Comparison of ENCODE assay signal across 1 cellular context in the genomic region with DNA sequence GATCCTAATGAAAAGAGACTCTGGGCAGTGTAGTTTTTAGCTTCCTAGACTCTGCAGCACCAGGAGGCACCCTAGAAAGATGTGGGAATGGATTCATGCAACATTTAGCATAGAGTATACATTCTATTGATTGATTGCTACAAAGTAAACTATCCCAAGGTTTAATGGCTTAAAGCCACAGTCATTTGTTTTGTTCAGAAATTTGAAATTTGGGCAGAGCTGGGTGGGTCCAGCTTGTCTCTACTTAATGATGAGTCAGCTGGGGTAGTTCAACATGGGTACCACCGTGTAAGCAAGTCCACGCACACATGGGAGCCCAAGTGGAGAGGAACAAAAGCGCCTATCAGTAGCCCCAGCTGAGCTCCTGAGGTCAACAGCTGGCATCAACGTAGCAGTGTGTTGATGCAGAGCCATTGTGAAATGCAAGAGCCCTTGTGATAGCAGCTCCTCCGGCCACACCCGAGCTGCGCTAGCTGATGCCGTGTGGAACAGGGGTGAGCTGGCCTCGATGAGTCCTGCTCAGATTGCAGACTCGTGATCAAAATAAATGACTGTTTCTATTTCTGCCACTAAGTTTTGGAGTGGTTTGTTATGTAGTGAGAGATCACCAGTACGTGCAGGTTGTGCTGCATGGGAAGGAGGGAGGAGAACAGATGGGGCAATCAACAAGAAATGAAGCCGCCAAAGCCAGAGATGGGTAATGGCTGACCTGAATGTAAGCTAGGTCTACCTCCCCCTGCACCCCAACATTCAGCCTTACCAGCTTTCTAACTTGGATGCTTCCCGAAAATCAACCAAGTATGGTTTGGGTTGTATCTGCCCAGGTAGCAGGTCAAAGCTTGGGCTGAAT.
A peak's percentile ranks its signal among the peaks of the same experiment; 100 is the strongest.
TF ChIP-seq lines count a peak whose summit lies in the region.

No MANE protein-coding gene starts in this region.

TF ChIP-seq in HepG2, 621 proteins besides CTCF, POLR2A, EP300 and RAD21:
- TF ChIP-seq CEBPB (IDR thresholded peaks at IDR 0.05; ENCODE audit: borderline replicate concordance, low read depth, low read length): no peak
- TF ChIP-seq PHB2 (IDR thresholded peaks at IDR 0.05; ENCODE audit: partially characterized antibody): no peak
- TF ChIP-seq NCOA5 (CRISPR knock-in tag; IDR thresholded peaks at IDR 0.05): no peak
- no peak for TF ChIP-seq ZNF460 (CRISPR knock-in tag; IDR thresholded peaks at IDR 0.05; ENCODE audit: borderline replicate concordance)
- TF ChIP-seq GATAD2A (CRISPR knock-in tag; IDR thresholded peaks at IDR 0.05): no peak
- peak; percentile 57 to 64; a peak in 3 of 4 replicates for TF ChIP-seq MAFK (conservative IDR thresholded peaks at IDR 0.05 in 1 of 2, IDR thresholded peaks at IDR 0.05 in 1 of 2; ENCODE audit: low read length in 2 of 2)
- TF ChIP-seq ZNF761 (CRISPR knock-in tag; conservative IDR thresholded peaks at IDR 0.05): no peak
- no peak for TF ChIP-seq DNMT1 (CRISPR knock-in tag; IDR thresholded peaks at IDR 0.05)
- peak; percentile 71 for TF ChIP-seq MAFF (IDR thresholded peaks at IDR 0.05; ENCODE audit: low read depth, low read length)
